In genomic region chr1:220741349-220741748, GRCh38 we compare ENCODE assay signal across 12 cellular contexts. TPM values are rescaled to one million over a fixed set of nuclear protein-coding genes. Genes with fewer than 3 reads are reported as not detected.
"Had no signal": no experiment of that assay in that cellular context is flagged by ENCODE, and none has a peak within 500 bp of the region (broad histone marks: within the 10 kb centered on the region; RNA-seq: fewer than 3 reads in every experiment).

No MANE protein-coding gene starts in this region.

- H3K36me3 ChIP-seq: HAP-1 had no signal

- H2AFZ ChIP-seq: GM23248, GM23338 had no signal

- ATAC-seq: GM23338, HCT116 had no signal

- H3K4me3 ChIP-seq: GM23248, GM23338, HAP-1 had no signal

- FAIRE-seq: H1, H54 had no signal

- H3K27ac ChIP-seq: GM23248 had no signal

- H3K9me3 ChIP-seq: HAP-1 had no signal

- H3K9ac ChIP-seq: GM23248 had no signal

- H3K4me2 ChIP-seq: GM23338 had no signal

- DNase-seq: GM23248, GOT3, H7, H9, HCEC 1CT, HFFc6 had no signal

RNA-seq across cellular contexts. Expression of gene C1orf115, which starts 51.2 kb away (rescaled TPM):
- total RNA-seq: H4 had no signal
